Comparison of ENCODE assay signal across 1 cellular context in genomic region chr3:77191640-77192039, GRCh38.
TF ChIP-seq lines count a peak whose summit lies in the region.

No MANE protein-coding gene starts in this region.

TF ChIP-seq in WTC11, 78 proteins besides CTCF, POLR2A, EP300 and RAD21 (continued from another document):
- TF ChIP-seq AR (CRISPR knock-in tag; IDR thresholded peaks at IDR 0.05), result no peak
- no peak for TF ChIP-seq SOX15 (CRISPR knock-in tag; IDR thresholded peaks at IDR 0.05)
- TF ChIP-seq ZNF281 (CRISPR knock-in tag; IDR thresholded peaks at IDR 0.05), result no peak
- TF ChIP-seq NFYB (CRISPR knock-in tag; conservative IDR thresholded peaks at IDR 0.05; ENCODE audit: low read depth), result no peak
- no peak for TF ChIP-seq ESRRA (CRISPR knock-in tag; IDR thresholded peaks at IDR 0.05; ENCODE audit: borderline replicate concordance)
- TF ChIP-seq, protein P1, sequence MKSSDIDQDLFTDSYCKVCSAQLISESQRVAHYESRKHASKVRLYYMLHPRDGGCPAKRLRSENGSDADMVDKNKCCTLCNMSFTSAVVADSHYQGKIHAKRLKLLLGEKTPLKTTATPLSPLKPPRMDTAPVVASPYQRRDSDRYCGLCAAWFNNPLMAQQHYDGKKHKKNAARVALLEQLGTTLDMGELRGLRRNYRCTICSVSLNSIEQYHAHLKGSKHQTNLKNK (CRISPR knock-in tag; IDR thresholded peaks at IDR 0.05), result no peak
- no peak for TF ChIP-seq PRRX2 (CRISPR knock-in tag; IDR thresholded peaks at IDR 0.05)
- no peak for TF ChIP-seq NR3C1 (CRISPR knock-in tag; conservative IDR thresholded peaks at IDR 0.05; ENCODE audit: low read depth)
- no peak for TF ChIP-seq NFATC4 (CRISPR knock-in tag; IDR thresholded peaks at IDR 0.05)
- no peak for TF ChIP-seq ZNF671 (CRISPR knock-in tag; IDR thresholded peaks at IDR 0.05)
- no peak for TF ChIP-seq ETV6 (CRISPR knock-in tag; IDR thresholded peaks at IDR 0.05)
- no peak for TF ChIP-seq TCF7 (CRISPR knock-in tag; IDR thresholded peaks at IDR 0.05; ENCODE audit: low read depth)
- TF ChIP-seq, protein P2, sequence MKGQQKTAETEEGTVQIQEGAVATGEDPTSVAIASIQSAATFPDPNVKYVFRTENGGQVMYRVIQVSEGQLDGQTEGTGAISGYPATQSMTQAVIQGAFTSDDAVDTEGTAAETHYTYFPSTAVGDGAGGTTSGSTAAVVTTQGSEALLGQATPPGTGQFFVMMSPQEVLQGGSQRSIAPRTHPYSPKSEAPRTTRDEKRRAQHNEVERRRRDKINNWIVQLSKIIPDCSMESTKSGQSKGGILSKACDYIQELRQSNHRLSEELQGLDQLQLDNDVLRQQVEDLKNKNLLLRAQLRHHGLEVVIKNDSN (CRISPR knock-in tag; IDR thresholded peaks at IDR 0.05), result no peak
- no peak for TF ChIP-seq NFE2L1 (CRISPR knock-in tag; IDR thresholded peaks at IDR 0.05)
- no peak for TF ChIP-seq ZNF532 (CRISPR knock-in tag; IDR thresholded peaks at IDR 0.05; ENCODE audit: borderline replicate concordance)
- no peak for TF ChIP-seq IRF2 (CRISPR knock-in tag; IDR thresholded peaks at IDR 0.05; ENCODE audit: borderline replicate concordance, low read depth)
